In genomic region chr15:90994059-90994416, GRCh38 we compare ENCODE assay signal across 8 cellular contexts. TPM values are rescaled to one million over a fixed set of nuclear protein-coding genes. Genes with fewer than 3 reads are reported as not detected.
DNase-seq lines count a peak whose midpoint lies in the region; ATAC-seq and TF ChIP-seq lines count a peak whose summit lies in the region.

No MANE protein-coding gene starts in this region.

- H3K27me3 ChIP-seq in CD4-positive, CD25-positive, alpha-beta regulatory T cell (ENCODE audit: control insufficient read depth, insufficient read depth, low read length), result no peaks in the 10 kb centered on the region
- H3K27me3 ChIP-seq in iPS DF 6.9 (ENCODE audit: control insufficient read depth, insufficient read depth, low read length) (no peaks in the 10 kb centered on the region), smooth muscle cell (ENCODE audit: low read depth) (no peaks in the 10 kb centered on the region)

- peak overlapping the region; percentile 90 for H3K4me2 ChIP-seq in smooth muscle cell

- peaks cover 26% of the 10 kb centered on the region for H3K4me1 ChIP-seq in CD4-positive, CD25-positive, alpha-beta regulatory T cell (ENCODE audit: control insufficient read depth, insufficient read depth, low read length, poor library complexity, severe bottlenecking)
- H3K4me1 ChIP-seq in iPS DF 6.9 (ENCODE audit: control insufficient read depth, insufficient read depth, low read length) (no peaks in the 10 kb centered on the region), smooth muscle cell (ENCODE audit: low read depth) (peaks cover 5% of the 10 kb centered on the region)

- peak in 2 of 3 donors; percentile 5 to 22 for DNase-seq in CD4-positive, CD25-positive, alpha-beta regulatory T cell
- peak; percentile 0 for DNase-seq in activated T-helper 9 cell treated with anti-CD3 and anti-CD28 coated beads, Interleukin-2, amount 50 U/mL, for 16 hours (ENCODE audit: low read depth)
- DNase-seq in iPS DF 6.9 (ENCODE audit: low read depth, low spot score) (no peak), smooth muscle cell (lab: John Stamatoyannopoulos, UW; ENCODE audit: unreplicated experiment) (no peak), NCI-H774 (lab: John Stamatoyannopoulos, UW) (no peak)

- no CpG with 5 or more reads among the region's 50 CpGs for WGBS in iPS DF 6.9 (ENCODE audit: insufficient coverage, insufficient read length)
- WGBS in smooth muscle cell (ENCODE audit: low lambda C conversion rate), result 0% methylated on average over 19 of the region's 50 CpGs

- H4K20me1 ChIP-seq in smooth muscle cell (ENCODE audit: low read depth), result no peaks in the 10 kb centered on the region

- H3K27ac Mint-ChIP-seq in CD4-positive, CD25-positive, alpha-beta regulatory T cell, result peak overlapping the region; percentile 74 to 99 (median 98)

- H3K9ac ChIP-seq in smooth muscle cell (ENCODE audit: low read depth), result peak overlapping the region; percentile 88

- ATAC-seq in CD4-positive, CD25-positive, alpha-beta regulatory T cell (ENCODE audit: low read depth in 2 of 2), result peak; percentile 4 to 10
- ATAC-seq in GM19395 (IDR thresholded peaks at IDR 0.05; ENCODE audit: unreplicated experiment) (peak; percentile 20), HG03439 (IDR thresholded peaks at IDR 0.05; ENCODE audit: unreplicated experiment) (peak; percentile 21), HG03108 (IDR thresholded peaks at IDR 0.05; ENCODE audit: unreplicated experiment) (no peak)

- peaks cover 57% of the 10 kb centered on the region for H3K79me2 ChIP-seq in smooth muscle cell (ENCODE audit: low read depth)

- H3F3A ChIP-seq in smooth muscle cell (ENCODE audit: low read depth), result no peaks in the 10 kb centered on the region

- H3K36me3 Mint-ChIP-seq in CD4-positive, CD25-positive, alpha-beta regulatory T cell, result peaks cover 15% of the 10 kb centered on the region

- peaks cover 12% of the 10 kb centered on the region for H3K36me3 ChIP-seq in CD4-positive, CD25-positive, alpha-beta regulatory T cell (ENCODE audit: control insufficient read depth, insufficient read depth, low read length)
- H3K36me3 ChIP-seq in iPS DF 6.9 (ENCODE audit: control insufficient read depth, insufficient read depth, low read length), result peaks cover 6% of the 10 kb centered on the region; the same call in 1 of the 2 replicates
- no peaks in the 10 kb centered on the region for H3K36me3 ChIP-seq in smooth muscle cell (ENCODE audit: low read depth)

- H3K4me3 ChIP-seq in CD4-positive, CD25-positive, alpha-beta regulatory T cell (ENCODE audit: low read depth, low read length), result peak overlapping the region; percentile 80
- peak overlapping the region; percentile 77 for H3K4me3 ChIP-seq in iPS DF 6.9 (ENCODE audit: low read length)
- H3K4me3 ChIP-seq in smooth muscle cell, result peak overlapping the region; percentile 79

- peak overlapping the region; percentile 94 for H2AFZ ChIP-seq in smooth muscle cell (ENCODE audit: low read depth)

- H3K27ac ChIP-seq in CD4-positive, CD25-positive, alpha-beta regulatory T cell (ENCODE audit: insufficient read depth, low read length, poor library complexity, severe bottlenecking), result peak overlapping the region; percentile 90
- H3K27ac ChIP-seq in iPS DF 6.9 (ENCODE audit: low read length) (no peak overlapping the region), smooth muscle cell (ENCODE audit: low read depth) (no peak overlapping the region)

- H3K4me3 Mint-ChIP-seq in CD4-positive, CD25-positive, alpha-beta regulatory T cell, result peak overlapping the region; percentile 99 to 100 (median 100)

- peaks cover 16 to 50% (median 32%) of the 10 kb centered on the region in 4 donors for H3K4me1 Mint-ChIP-seq in CD4-positive, CD25-positive, alpha-beta regulatory T cell

- no peaks in the 10 kb centered on the region for H3K9me3 Mint-ChIP-seq in CD4-positive, CD25-positive, alpha-beta regulatory T cell

- no peak for TF ChIP-seq CTCF in smooth muscle cell (IDR thresholded peaks at IDR 0.05; ENCODE audit: borderline replicate concordance, insufficient read depth, poor library complexity, severe bottlenecking)

- no peaks in the 10 kb centered on the region for H3K27me3 Mint-ChIP-seq in CD4-positive, CD25-positive, alpha-beta regulatory T cell

- H3K9me3 ChIP-seq in CD4-positive, CD25-positive, alpha-beta regulatory T cell (ENCODE audit: control insufficient read depth in 2 of 2, low read length in 2 of 2), result no peaks in the 10 kb centered on the region
- H3K9me3 ChIP-seq in iPS DF 6.9 (ENCODE audit: control insufficient read depth, insufficient read depth, low read length), result no peaks in the 10 kb centered on the region
- H3K9me3 ChIP-seq in smooth muscle cell (replicated peaks; ENCODE audit: low read depth), result no peaks in the 10 kb centered on the region

RNA-seq across cellular contexts. Expression of gene PRC1, which starts 0.3 kb away (rescaled TPM):
- 63.8 TPM for total RNA-seq in CD4-positive, CD25-positive, alpha-beta regulatory T cell
- polyA plus RNA-seq in CD4-positive, CD25-positive, alpha-beta regulatory T cell, result 10 to 100 TPM in 1 of 4 donors, 1 to 10 TPM in 3; 2.7 to 10.9 (median 7.5) TPM
- 20.4 and 41.1 TPM in 2 replicates for total RNA-seq in smooth muscle cell
- 29.7 and 32.3 TPM in 2 replicates for polyA plus RNA-seq in smooth muscle cell

RNA-seq across cellular contexts. Expression of gene VPS33B, which starts 28.4 kb away (rescaled TPM):
- total RNA-seq in CD4-positive, CD25-positive, alpha-beta regulatory T cell, result 22.2 TPM
- 10 to 100 TPM in 1 of 4 donors, 1 to 10 TPM in 3; 5.5 to 13.1 (median 8.5) TPM for polyA plus RNA-seq in CD4-positive, CD25-positive, alpha-beta regulatory T cell
- total RNA-seq in smooth muscle cell, result 9.4 and 9.7 TPM in 2 replicates
- polyA plus RNA-seq in smooth muscle cell, result 12.4 and 18.1 TPM in 2 replicates

RNA-seq across cellular contexts. Expression of gene RCCD1, which starts 39.4 kb away (rescaled TPM):
- 6.2 TPM for total RNA-seq in CD4-positive, CD25-positive, alpha-beta regulatory T cell
- 1 to 10 TPM; 2.2 to 4.2 (median 3.3) TPM for polyA plus RNA-seq in CD4-positive, CD25-positive, alpha-beta regulatory T cell
- 4.4 and 5.8 TPM in 2 replicates for total RNA-seq in smooth muscle cell
- 9.2 and 14.8 TPM in 2 replicates for polyA plus RNA-seq in smooth muscle cell

RNA-seq across cellular contexts. Expression of gene UNC45A, which starts 59.0 kb away (rescaled TPM):
- 48.3 TPM for total RNA-seq in CD4-positive, CD25-positive, alpha-beta regulatory T cell
- polyA plus RNA-seq in CD4-positive, CD25-positive, alpha-beta regulatory T cell, result 10 to 100 TPM; 45.4 to 65.9 (median 59.3) TPM
- 43.6 and 57.5 TPM in 2 replicates for total RNA-seq in smooth muscle cell
- polyA plus RNA-seq in smooth muscle cell, result 66.6 and 68.4 TPM in 2 replicates

Comparison
In these comparisons a context has a peak if more than half of its experiments do, and no peak if none do; other contexts are left out.
1. DNase-seq: peak in CD4-positive, CD25-positive, alpha-beta regulatory T cell (2 of 3) and activated T-helper 9 cell treated with anti-CD3 and anti-CD28 coated beads, Interleukin-2, amount 50 U/mL, for 16 hours (single experiment); none in iPS DF 6.9 (single experiment), smooth muscle cell (single experiment) and NCI-H774 (single experiment).
2. Peak in every context shown above with its lines, with median percentiles within 50 percentile points of each other: H3K4me3 ChIP-seq.